8 cellular contexts compared by ENCODE assay signal in genomic region chr13:29369060-29369743, GRCh38.
DNase-seq lines count a peak whose midpoint lies in the region; ATAC-seq, FAIRE-seq and TF ChIP-seq lines count a peak whose summit lies in the region.

No MANE protein-coding gene starts in this region.

- H3K4me3 ChIP-seq in RWPE2 (ENCODE audit: severe bottlenecking): no peak overlapping the region
- no peak overlapping the region for H3K4me3 ChIP-seq in esophagus squamous epithelium
- H3K4me3 ChIP-seq in gastrocnemius medialis: no peak overlapping the region

- H3K27me3 ChIP-seq in RWPE2 (ENCODE audit: insufficient read depth, poor library complexity, severe bottlenecking) (peaks cover 8% of the 10 kb centered on the region), esophagus squamous epithelium (peaks cover 0 to 25% (median 0%) of the 10 kb centered on the region in 4 donors), gastrocnemius medialis (no peaks in the 10 kb centered on the region)

- DNase-seq in D721Med (ENCODE audit: insufficient read length, low spot score) (no peak), HTR-8/SVneo (ENCODE audit: insufficient read length, low spot score) (peak; percentile 17), RWPE2 (ENCODE audit: low spot score) (no peak), esophagus squamous epithelium (lab: John Stamatoyannopoulos, UW) (no peak), non-pigmented ciliary epithelial cell (ENCODE audit: low read depth) (peak; percentile 13), gastrocnemius medialis (no peak)
- no peak for DNase-seq in effector CD8-positive, alpha-beta T cell (lab: John Stamatoyannopoulos, UW)

- WGBS in esophagus squamous epithelium, 2 donors: 3 to 5% methylated on average over 8 of the region's 8 CpGs

- intact Hi-C loops in esophagus squamous epithelium (cut with DNase I): loop anchor here (10.0 kb wide), 1 partner anchor 554 kb away; no protein-coding TSS in a partner anchor
- intact Hi-C loops in gastrocnemius medialis (cut with DNase I; ENCODE audit: low total_unique reads): no loop called here

- TF ChIP-seq POLR2A in esophagus squamous epithelium (IDR thresholded peaks at IDR 0.05) (no peak), gastrocnemius medialis (IDR thresholded peaks at IDR 0.05) (no peak)

- no peak overlapping the region for H3K27ac ChIP-seq in RWPE2 (ENCODE audit: poor library complexity, severe bottlenecking)
- H3K27ac ChIP-seq in esophagus squamous epithelium: no peak overlapping the region
- H3K27ac ChIP-seq in gastrocnemius medialis: no peak overlapping the region

- no peaks in the 10 kb centered on the region for H3K9me3 ChIP-seq in RWPE2 (ENCODE audit: severe bottlenecking)
- no peaks in the 10 kb centered on the region for H3K9me3 ChIP-seq in esophagus squamous epithelium
- H3K9me3 ChIP-seq in gastrocnemius medialis: no peaks in the 10 kb centered on the region

- FAIRE-seq in D721Med (lab: Jason Lieb, UNC) (no peak), HTR-8/SVneo (lab: Jason Lieb, UNC) (no peak)

- no peaks in the 10 kb centered on the region for H3K36me3 ChIP-seq in RWPE2 (ENCODE audit: low read depth)
- H3K36me3 ChIP-seq in esophagus squamous epithelium: no peaks in the 10 kb centered on the region
- no peaks in the 10 kb centered on the region for H3K36me3 ChIP-seq in gastrocnemius medialis

- H3K4me1 ChIP-seq in RWPE2 (ENCODE audit: insufficient read depth, poor library complexity, severe bottlenecking): no peaks in the 10 kb centered on the region
- H3K4me1 ChIP-seq in esophagus squamous epithelium: no peaks in the 10 kb centered on the region
- H3K4me1 ChIP-seq in gastrocnemius medialis: no peaks in the 10 kb centered on the region

- ATAC-seq in RWPE2 (ENCODE audit: low read depth): peak; percentile 60; the same call in 1 of the 3 replicates
- ATAC-seq in GM19455 (IDR thresholded peaks at IDR 0.05; ENCODE audit: unreplicated experiment): no peak
- ATAC-seq in gastrocnemius medialis: no peak

- in situ Hi-C loops in gastrocnemius medialis (cut with MboI; ENCODE audit: low sequenced_read_pairs in 4 of 4): no loop called here

- TF ChIP-seq CTCF in D721Med (IDR thresholded peaks at IDR 0.05; ENCODE audit: insufficient read depth, missing control alignments) (peak; percentile 54), RWPE2 (IDR thresholded peaks at IDR 0.05; ENCODE audit: poor library complexity, severe bottlenecking) (peak; percentile 54), esophagus squamous epithelium (IDR thresholded peaks at IDR 0.05) (peak in 4 of 6 experiments; percentile 24 to 49 (median 32)), gastrocnemius medialis (IDR thresholded peaks at IDR 0.05 in 4 of 5, conservative IDR thresholded peaks at IDR 0.05 in 1 of 5) (peak in 1 of 5 experiments; percentile 11)

Comparison
In these comparisons a context has a peak if more than half of its experiments do, and no peak if none do; other contexts are left out.
1. DNase-seq: peak in HTR-8/SVneo (single experiment) and non-pigmented ciliary epithelial cell (single experiment); none in D721Med (single experiment), RWPE2 (single experiment), esophagus squamous epithelium (single experiment), gastrocnemius medialis (0 of 2) and effector CD8-positive, alpha-beta T cell (single experiment).